26 cellular contexts compared by ENCODE assay signal in genomic region chr1:6243993-6244392, GRCh38. TPM values are rescaled to one million over a fixed set of nuclear protein-coding genes. Genes with fewer than 3 reads are reported as not detected.
DNase-seq lines count a peak whose midpoint lies in the region; ATAC-seq and TF ChIP-seq lines count a peak whose summit lies in the region.
"Had no signal": no experiment of that assay in that cellular context is flagged by ENCODE, and none has a peak within 500 bp of the region (broad histone marks: within the 10 kb centered on the region; RNA-seq: fewer than 3 reads in every experiment).

HES3 (plus strand) TSS chr1:6244179; CDS start chr1:6244366, 187 bp downstream.

- H3K36me3 Mint-ChIP-seq in activated CD4-positive, alpha-beta T cell treated with anti-CD3 and anti-CD28 coated beads, Interleukin-2, amount 10 ng/mL, durations not matched to agents 24 days and 14 days (ENCODE audit: low read depth), result peaks cover 4% of the 10 kb centered on the region
- H3K36me3 Mint-ChIP-seq in brain, result no peaks in the 10 kb centered on the region

- H4K91ac ChIP-seq in trophoblast cell (ENCODE audit: low read depth, low read length), result no peak within 1 kb of the TSS

- POLR2A ChIA-PET in RWPE1 (lab: Yijun Ruan, JAX; ENCODE audit: low non-redundant PET), result no interaction called here

- no peak within 1 kb of the TSS for H3K4ac ChIP-seq in trophoblast cell (ENCODE audit: low read depth, low read length)

- H3K4me3 Mint-ChIP-seq in activated CD4-positive, alpha-beta T cell treated with anti-CD3 and anti-CD28 coated beads, Interleukin-2, amount 10 ng/mL, durations not matched to agents 24 days and 14 days, result peak within 1 kb of the TSS; percentile 26
- H3K4me3 Mint-ChIP-seq in brain, result peak within 1 kb of the TSS; percentile 29 to 91 (median 71)
- H3K4me3 Mint-ChIP-seq: activated T-cell treated with anti-CD3 and anti-CD28 coated beads, Interleukin-2, amount 50 U/mL, for 4 hours; central memory CD8-positive, alpha-beta T cell had no signal

- no peak within 1 kb of the TSS for H2AK5ac ChIP-seq in trophoblast cell (ENCODE audit: low read length)

- DNase-seq in activated CD4-positive, alpha-beta T cell treated with anti-CD3 and anti-CD28 coated beads, Interleukin-2, amount 10 ng/mL, durations not matched to agents 24 days and 14 days, result no peak
- DNase-seq in activated CD4-positive, alpha-beta T cell treated with anti-CD3 and anti-CD28 coated beads for 4 hours, result no peak
- DNase-seq in trophoblast cell (no peak), RWPE1 (ENCODE audit: low spot score) (no peak), heart left ventricle (no peak), T1000 (lab: John Stamatoyannopoulos, UW) (no peak)
- DNase-seq: activated CD8-positive, alpha-beta memory T cell treated with anti-CD3 and anti-CD28 coated beads for 24 hours; activated naive CD4-positive, alpha-beta T cell treated with anti-CD3 and anti-CD28 coated beads, Interleukin-2, amount 50 U/mL, for 16 hours; activated T-cell treated with anti-CD3 and anti-CD28 coated beads, Interleukin-2, amount 50 U/mL, for 4 hours; aorta; OCI-M1; SHP77; stimulated activated CD4-positive, alpha-beta T cell treated with anti-CD3 and anti-CD28 coated beads, Interleukin-4, amount 100 ng/mL, for 24 hours had no signal

- peak within 1 kb of the TSS; percentile 51 for H3K27ac Mint-ChIP-seq in activated CD4-positive, alpha-beta T cell treated with anti-CD3 and anti-CD28 coated beads, Interleukin-2, amount 10 ng/mL, durations not matched to agents 24 days and 14 days
- peak within 1 kb of the TSS in 1 of 5 experiments; percentile 53 for H3K27ac Mint-ChIP-seq in brain
- H3K27ac Mint-ChIP-seq: CD14-positive monocyte had no signal

- no peak within 1 kb of the TSS for H4K12ac ChIP-seq in trophoblast cell (ENCODE audit: low read depth, low read length)

- peaks cover 34% of the 10 kb centered on the region for H3K4me1 ChIP-seq in iPS-20b (ENCODE audit: insufficient read depth, low read length)
- H3K4me1 ChIP-seq in trophoblast cell (ENCODE audit: control insufficient read depth in 1 of 2, insufficient read depth in 2 of 2, low read length in 2 of 2), result peaks cover under 1 to 2% of the 10 kb centered on the region in 2 experiments
- H3K4me1 ChIP-seq in heart left ventricle, result peaks cover 0 to 44% (median 25%) of the 10 kb centered on the region in 12 donors

- no peak within 1 kb of the TSS for H3K27ac ChIP-seq in iPS-20b (ENCODE audit: low read length)
- no peak within 1 kb of the TSS for H3K27ac ChIP-seq in trophoblast cell (ENCODE audit: low read depth, low read length)
- H3K27ac ChIP-seq in RWPE1, result no peak within 1 kb of the TSS
- H3K27ac ChIP-seq in heart left ventricle, result no peak within 1 kb of the TSS
- H3K27ac ChIP-seq: HL-60 had no signal

- no peak within 1 kb of the TSS for H4K8ac ChIP-seq in trophoblast cell (ENCODE audit: low read depth, low read length)

- intact Hi-C loops in activated CD4-positive, alpha-beta T cell treated with anti-CD3 and anti-CD28 coated beads, Interleukin-2, amount 10 ng/mL, durations not matched to agents 24 days and 14 days (cut with micrococcal nuclease), result no loop called here
- intact Hi-C loops in heart left ventricle (cut with DNase I), result loop anchor here in 8 of 10 donors (1.0 to 10.0 kb wide), 8 partner anchors 37 to 202 kb away; partner anchors contain the start of gene RNF207 (in 3 of the 8)

- H3K4me2 ChIP-seq in trophoblast cell (ENCODE audit: low read length), result no peak within 1 kb of the TSS

- ATAC-seq in heart left ventricle, result no peak
- ATAC-seq: activated T-cell treated with anti-CD3 and anti-CD28 coated beads, Interleukin-2, amount 50 U/mL, for 4 hours; esophagus mucosa had no signal

- TF ChIP-seq CTCF in brain (conservative IDR thresholded peaks at IDR 0.05) (no peak), RWPE1 (conservative IDR thresholded peaks at IDR 0.05; ENCODE audit: low read depth) (no peak), heart left ventricle (IDR thresholded peaks at IDR 0.05) (no peak)

- no peaks in the 10 kb centered on the region for H3K79me1 ChIP-seq in trophoblast cell (ENCODE audit: low read length)

- H3K14ac ChIP-seq in trophoblast cell (ENCODE audit: low read length), result no peak within 1 kb of the TSS

- H3K9me3 Mint-ChIP-seq in activated CD4-positive, alpha-beta T cell treated with anti-CD3 and anti-CD28 coated beads, Interleukin-2, amount 10 ng/mL, durations not matched to agents 24 days and 14 days, result no peaks in the 10 kb centered on the region
- peaks cover 0 to 5% (median 0%) of the 10 kb centered on the region in 5 experiments for H3K9me3 Mint-ChIP-seq in brain
- H3K9me3 Mint-ChIP-seq: activated T-cell treated with anti-CD3 and anti-CD28 coated beads, Interleukin-2, amount 50 U/mL, for 4 hours; central memory CD8-positive, alpha-beta T cell had no signal

- no peak within 1 kb of the TSS for H2BK5ac ChIP-seq in trophoblast cell (ENCODE audit: low read depth, low read length, poor library complexity)

- peaks cover 67% of the 10 kb centered on the region for H3K27me3 Mint-ChIP-seq in activated CD4-positive, alpha-beta T cell treated with anti-CD3 and anti-CD28 coated beads, Interleukin-2, amount 10 ng/mL, durations not matched to agents 24 days and 14 days
- peaks cover 73% of the 10 kb centered on the region for H3K27me3 Mint-ChIP-seq in brain

- peak within 1 kb of the TSS; percentile 68; the same call in 1 of the 2 replicates for H3K9ac ChIP-seq in iPS-20b (ENCODE audit: low read depth, low read length)
- no peak within 1 kb of the TSS for H3K9ac ChIP-seq in trophoblast cell (ENCODE audit: low read length)

- no peak within 1 kb of the TSS for H2BK12ac ChIP-seq in trophoblast cell (ENCODE audit: low read length)

- peaks cover 22% of the 10 kb centered on the region for H3K4me1 Mint-ChIP-seq in activated CD4-positive, alpha-beta T cell treated with anti-CD3 and anti-CD28 coated beads, Interleukin-2, amount 10 ng/mL, durations not matched to agents 24 days and 14 days
- H3K4me1 Mint-ChIP-seq in brain, result peaks cover 57% of the 10 kb centered on the region

- H3K18ac ChIP-seq in trophoblast cell (ENCODE audit: low read length), result no peak within 1 kb of the TSS

- H3K27me3 ChIP-seq in iPS-20b (ENCODE audit: insufficient read depth, low read length) (peaks cover 66% of the 10 kb centered on the region), trophoblast cell (ENCODE audit: insufficient read depth, low read length) (peaks cover 77% of the 10 kb centered on the region), heart left ventricle (peaks cover 37 to 98% (median 64%) of the 10 kb centered on the region in 9 donors)

- no peaks in the 10 kb centered on the region for H3K79me2 ChIP-seq in trophoblast cell (ENCODE audit: control insufficient read depth, insufficient read depth, low read length, poor library complexity)

- TF ChIP-seq POLR2A in heart left ventricle (IDR thresholded peaks at IDR 0.05), result no peak

- H2BK120ac ChIP-seq in trophoblast cell (ENCODE audit: insufficient read depth, low read length, poor library complexity), result no peak within 1 kb of the TSS

- H3K36me3 ChIP-seq in iPS-20b (ENCODE audit: insufficient read depth, low read depth, low read length) (no peaks in the 10 kb centered on the region), trophoblast cell (ENCODE audit: control insufficient read depth in 1 of 2, insufficient read depth in 2 of 2, low read length in 2 of 2) (no peaks in the 10 kb centered on the region), heart left ventricle (no peaks in the 10 kb centered on the region)

- no peak within 1 kb of the TSS for H2AFZ ChIP-seq in trophoblast cell (ENCODE audit: insufficient read depth, low read length, poor library complexity)

- H3K9me3 ChIP-seq in iPS-20b (ENCODE audit: insufficient read depth, low read depth, low read length) (no peaks in the 10 kb centered on the region), trophoblast cell (ENCODE audit: insufficient read depth, low read depth, low read length) (peaks cover 14% of the 10 kb centered on the region), heart left ventricle (no peaks in the 10 kb centered on the region)

- no peak within 1 kb of the TSS for H3K23ac ChIP-seq in trophoblast cell (ENCODE audit: low read length)

- H3K4me3 ChIP-seq in iPS-20b (ENCODE audit: low read length) (peak within 1 kb of the TSS; percentile 86), trophoblast cell (ENCODE audit: low read depth, low read length) (no peak within 1 kb of the TSS), heart left ventricle (no peak within 1 kb of the TSS)

- CTCF ChIA-PET in RWPE1 (lab: Yijun Ruan, JAX), result interaction anchor here (0.6 to 1.1 kb wide), 6 partner anchors 44 to 601 kb away, joined by 3 to 9 read pairs (median 4); partner anchors contain the start of gene RPL22

- no CpG with 5 or more reads among the region's 16 CpGs for WGBS in trophoblast cell (ENCODE audit: extremely low coverage, insufficient coverage, insufficient read length)
- 4 to 9% (median 7%) methylated on average over 12 to 16 of the region's 16 CpGs for WGBS in heart left ventricle, 4 donors

RNA-seq across cellular contexts. Expression of gene HES3, which starts in this region (rescaled TPM):
- not detected in 2 replicates for total RNA-seq in activated CD4-positive, alpha-beta T cell treated with anti-CD3 and anti-CD28 coated beads, Interleukin-2, amount 10 ng/mL, durations not matched to agents 24 days and 14 days
- not detected for polyA plus RNA-seq in brain (ENCODE audit: insufficient read depth, low read depth, low replicate concordance)
- not detected in 2 replicates for polyA plus RNA-seq in trophoblast cell (2013)
- not detected for total RNA-seq in heart left ventricle
- polyA plus RNA-seq in heart left ventricle, result not detected
- total RNA-seq: activated T-cell treated with anti-CD3 and anti-CD28 coated beads, Interleukin-2, amount 50 U/mL, for 4 hours; aorta; esophagus mucosa; G401; liver; MCF 10A; mucosa of gallbladder; renal cortical epithelial cell; smooth muscle cell; urinary bladder had no signal
- polyA plus RNA-seq: aorta, CD14-positive monocyte, liver, smooth muscle cell, urinary bladder had no signal
